3 cellular contexts compared by ENCODE assay signal in the genomic region with DNA sequence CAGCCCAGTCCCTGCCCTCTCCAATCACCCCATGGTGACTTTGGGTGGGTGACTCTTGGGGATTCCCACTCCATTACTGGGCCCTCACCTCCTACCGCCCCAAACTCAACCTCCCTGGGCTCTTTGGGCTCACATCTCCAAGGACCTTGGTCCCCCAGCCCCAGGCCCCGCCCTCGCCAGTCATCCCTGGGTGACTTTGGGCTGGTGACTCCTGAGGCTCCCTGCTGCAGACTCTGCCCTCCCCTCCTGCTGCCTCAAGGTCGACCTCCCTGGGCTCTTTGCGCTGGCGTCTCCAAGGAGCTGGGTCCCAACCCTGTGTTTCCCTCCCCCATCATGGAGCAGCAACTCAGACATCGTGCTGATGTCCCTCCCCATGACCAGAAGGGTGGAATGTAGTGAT.
"Had no signal": no experiment of that assay in that cellular context is flagged by ENCODE, and none has a peak within 500 bp of the region (broad histone marks: within the 10 kb centered on the region; RNA-seq: fewer than 3 reads in every experiment).

No MANE protein-coding gene starts in this region.

- H3K9ac ChIP-seq: GM23248 had no signal

- FAIRE-seq: HepG2 had no signal

- H2AFZ ChIP-seq: GM23248 had no signal

- H3K27ac ChIP-seq: GM23248 had no signal

- ATAC-seq: HepG2 had no signal

- DNase-seq: GOT3 had no signal

- H3K4me3 ChIP-seq: GM23248 had no signal
